In the genomic region with DNA sequence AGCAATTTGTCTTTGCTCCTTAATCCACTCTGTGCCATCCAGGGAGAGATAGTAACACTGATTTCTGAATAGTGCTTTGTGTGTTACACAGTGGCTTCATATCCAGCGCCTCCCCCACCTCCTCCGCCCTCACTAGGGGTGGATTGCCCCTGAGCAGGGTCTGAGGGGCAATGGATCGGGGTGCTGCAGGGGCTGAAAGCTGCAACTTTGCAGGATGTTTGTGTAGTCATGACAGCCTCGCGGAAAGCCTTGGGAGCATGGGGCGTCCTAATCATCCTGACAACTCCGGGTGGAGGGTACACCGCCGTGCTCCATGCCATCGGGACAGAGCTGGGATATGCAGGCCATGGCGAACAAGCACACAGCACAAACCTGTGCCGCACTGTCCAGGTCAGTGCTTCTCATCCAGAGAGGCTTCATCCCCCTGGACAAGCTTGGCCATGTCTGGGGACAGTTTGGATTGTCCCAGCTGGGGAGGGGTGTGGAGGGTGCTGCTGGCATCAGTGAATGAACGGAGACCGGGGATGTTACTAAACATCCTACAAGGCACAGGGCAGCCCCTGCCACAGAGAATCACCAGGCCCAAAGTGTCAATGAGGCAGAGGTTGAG, we compare ENCODE assay signal across 24 cellular contexts.
"Had no signal": no experiment of that assay in that cellular context is flagged by ENCODE, and none has a peak within 500 bp of the region (broad histone marks: within the 10 kb centered on the region; RNA-seq: fewer than 3 reads in every experiment).

No MANE protein-coding gene starts in this region.

- H3K36me3 ChIP-seq: breast epithelium, SJSA1 had no signal

- ATAC-seq: activated CD8-positive, alpha-beta T cell treated with anti-CD3 and anti-CD28 coated beads for 36 hours; PC-3; T-helper 17 cell had no signal

- H3K4me3 Mint-ChIP-seq: activated CD8-positive, alpha-beta T cell treated with anti-CD3 and anti-CD28 coated beads for 36 hours; activated naive CD4-positive, alpha-beta T cell treated with anti-CD3 and anti-CD28 coated beads, Interleukin-2, amount 50 U/mL, for 24 hours; activated T-cell treated with anti-CD3 and anti-CD28 coated beads, Interleukin-2, amount 50 U/mL, for 24 hours; T-helper 17 cell had no signal

- DNase-seq: activated CD4-positive, alpha-beta T cell treated with anti-CD3 and anti-CD28 coated beads, Interleukin-2, amount 50 U/mL, for 1 hour; activated CD4-positive, CD25-positive, alpha-beta regulatory T cell; activated CD8-positive, alpha-beta T cell treated with anti-CD3 and anti-CD28 coated beads for 36 hours; activated naive CD4-positive, alpha-beta T cell; activated T-cell treated with anti-CD3 and anti-CD28 coated beads, Interleukin-2, amount 50 U/mL, for 24 hours; aorta; caudate nucleus; Karpas-422; MM.1S; NCI-H1105; NCI-H146; NCI-H187 treated with DMSO at 0.1 percent for 48 hours; NCI-H2081 treated with DMSO at 0.1 percent for 48 hours; NCI-H446; NCI-H524; PC-3; SHP77; T-helper 17 cell; T-helper 9 cell had no signal

- H3K27ac ChIP-seq: breast epithelium, SJSA1 had no signal

- H3K4me1 ChIP-seq: breast epithelium had no signal

- H3K4me3 ChIP-seq: breast epithelium, SJSA1 had no signal

- FAIRE-seq: RCC 7860 had no signal

- H3K27ac Mint-ChIP-seq: activated CD8-positive, alpha-beta T cell treated with anti-CD3 and anti-CD28 coated beads for 36 hours; activated naive CD4-positive, alpha-beta T cell treated with anti-CD3 and anti-CD28 coated beads, Interleukin-2, amount 50 U/mL, for 24 hours; activated T-cell treated with anti-CD3 and anti-CD28 coated beads, Interleukin-2, amount 50 U/mL, for 24 hours; activated T-helper 2 cell treated with anti-CD3 and anti-CD28 coated beads, Interferon-gamma antibody, Interleukin-2, Interleukin-4, amounts not matched to agents 10 μg/mL and 5 μg/mL and 100 μg/mL, durations not matched to agents 14 hours and 24 hours and 36 hours; T-helper 17 cell had no signal

- H3K27me3 Mint-ChIP-seq: activated naive CD4-positive, alpha-beta T cell treated with anti-CD3 and anti-CD28 coated beads, Interleukin-2, amount 50 U/mL, for 24 hours had no signal

- H3K27me3 ChIP-seq: breast epithelium had no signal
